ENCODE assay signal across 1 cellular context in the genomic region with DNA sequence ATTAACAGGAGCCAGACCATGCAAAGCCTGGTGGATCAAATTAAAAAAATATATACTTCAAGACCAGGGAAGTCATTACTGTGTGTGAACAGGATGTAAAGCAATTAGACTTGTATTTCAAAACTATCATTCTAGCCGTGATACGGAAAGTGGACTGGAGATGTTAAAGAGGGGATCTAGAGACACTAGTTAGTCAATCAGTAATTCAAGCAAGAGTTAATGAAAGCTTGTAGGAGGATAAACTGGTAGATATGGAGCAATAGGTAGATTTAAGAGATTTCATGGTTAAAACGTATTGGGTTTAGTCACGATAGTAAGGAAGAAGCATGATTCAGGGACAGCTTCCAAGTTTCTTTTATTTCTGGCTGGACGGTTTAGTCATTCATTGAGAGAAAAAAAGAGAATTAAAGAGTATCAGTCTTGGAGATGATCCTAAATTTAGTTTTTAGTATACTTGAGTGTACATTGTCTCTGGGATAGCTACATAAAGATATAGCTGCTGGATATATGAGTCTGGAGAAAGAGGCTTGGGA.
TF ChIP-seq lines count a peak whose summit lies in the region.

No MANE protein-coding gene starts in this region.

TF ChIP-seq in A549, 52 proteins besides CTCF, POLR2A, EP300 and RAD21:
- TF ChIP-seq RFX5 (IDR thresholded peaks at IDR 0.05) (no peak), EHF (CRISPR knock-in tag; IDR thresholded peaks at IDR 0.05) (no peak), FOSB (CRISPR knock-in tag; IDR thresholded peaks at IDR 0.05) (no peak), HOXA7 (CRISPR knock-in tag; IDR thresholded peaks at IDR 0.05) (no peak), CHD4 (IDR thresholded peaks at IDR 0.05; ENCODE audit: borderline replicate concordance) (no peak), BHLHE40 (IDR thresholded peaks at IDR 0.05; ENCODE audit: low read depth, low read length) (no peak), PBX3 (IDR thresholded peaks at IDR 0.05) (no peak), JUN (IDR thresholded peaks at IDR 0.05) (no peak), JUNB (IDR thresholded peaks at IDR 0.05) (no peak), PHF8 (IDR thresholded peaks at IDR 0.05; ENCODE audit: borderline replicate concordance, low read depth) (no peak), HOXB5 (CRISPR knock-in tag; IDR thresholded peaks at IDR 0.05) (no peak), REST (IDR thresholded peaks at IDR 0.05) (no peak), KDM5A (IDR thresholded peaks at IDR 0.05) (no peak), MAZ (IDR thresholded peaks at IDR 0.05; ENCODE audit: borderline replicate concordance, low read depth, low read length) (no peak)
- TF ChIP-seq, protein P1, sequence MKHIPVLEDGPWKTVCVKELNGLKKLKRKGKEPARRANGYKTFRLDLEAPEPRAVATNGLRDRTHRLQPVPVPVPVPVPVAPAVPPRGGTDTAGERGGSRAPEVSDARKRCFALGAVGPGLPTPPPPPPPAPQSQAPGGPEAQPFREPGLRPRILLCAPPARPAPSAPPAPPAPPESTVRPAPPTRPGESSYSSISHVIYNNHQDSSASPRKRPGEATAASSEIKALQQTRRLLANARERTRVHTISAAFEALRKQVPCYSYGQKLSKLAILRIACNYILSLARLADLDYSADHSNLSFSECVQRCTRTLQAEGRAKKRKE (CRISPR knock-in tag; IDR thresholded peaks at IDR 0.05; ENCODE audit: low read depth) = no peak
